Comparison of ENCODE assay signal across 2 cellular contexts in the genomic region with DNA sequence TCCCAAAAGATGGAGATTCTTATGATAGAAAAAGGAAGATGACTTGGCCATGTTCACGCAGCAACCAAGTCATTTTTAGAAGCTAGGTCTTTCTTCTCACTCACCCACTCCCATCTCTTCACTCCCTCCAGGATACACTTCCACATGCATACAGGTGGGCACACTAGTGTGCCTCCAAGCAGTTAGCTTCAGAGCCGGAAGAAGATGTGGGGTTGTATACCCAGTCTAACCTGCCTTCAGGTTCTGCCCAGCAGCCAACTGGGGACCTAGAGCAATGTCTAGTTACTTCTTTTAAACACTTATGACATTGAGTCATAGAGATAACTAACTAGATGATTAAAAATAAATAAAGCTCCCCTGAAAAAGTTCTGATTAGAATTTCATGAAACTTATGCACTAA.
TF ChIP-seq lines count a peak whose summit lies in the region.

No MANE protein-coding gene starts in this region.

TF ChIP-seq in WTC11, 78 proteins besides CTCF, POLR2A, EP300 and RAD21 (continued from another document):
- TF ChIP-seq, protein P1, sequence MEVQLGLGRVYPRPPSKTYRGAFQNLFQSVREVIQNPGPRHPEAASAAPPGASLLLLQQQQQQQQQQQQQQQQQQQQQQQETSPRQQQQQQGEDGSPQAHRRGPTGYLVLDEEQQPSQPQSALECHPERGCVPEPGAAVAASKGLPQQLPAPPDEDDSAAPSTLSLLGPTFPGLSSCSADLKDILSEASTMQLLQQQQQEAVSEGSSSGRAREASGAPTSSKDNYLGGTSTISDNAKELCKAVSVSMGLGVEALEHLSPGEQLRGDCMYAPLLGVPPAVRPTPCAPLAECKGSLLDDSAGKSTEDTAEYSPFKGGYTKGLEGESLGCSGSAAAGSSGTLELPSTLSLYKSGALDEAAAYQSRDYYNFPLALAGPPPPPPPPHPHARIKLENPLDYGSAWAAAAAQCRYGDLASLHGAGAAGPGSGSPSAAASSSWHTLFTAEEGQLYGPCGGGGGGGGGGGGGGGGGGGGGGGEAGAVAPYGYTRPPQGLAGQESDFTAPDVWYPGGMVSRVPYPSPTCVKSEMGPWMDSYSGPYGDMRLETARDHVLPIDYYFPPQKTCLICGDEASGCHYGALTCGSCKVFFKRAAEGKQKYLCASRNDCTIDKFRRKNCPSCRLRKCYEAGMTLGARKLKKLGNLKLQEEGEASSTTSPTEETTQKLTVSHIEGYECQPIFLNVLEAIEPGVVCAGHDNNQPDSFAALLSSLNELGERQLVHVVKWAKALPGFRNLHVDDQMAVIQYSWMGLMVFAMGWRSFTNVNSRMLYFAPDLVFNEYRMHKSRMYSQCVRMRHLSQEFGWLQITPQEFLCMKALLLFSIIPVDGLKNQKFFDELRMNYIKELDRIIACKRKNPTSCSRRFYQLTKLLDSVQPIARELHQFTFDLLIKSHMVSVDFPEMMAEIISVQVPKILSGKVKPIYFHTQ (CRISPR knock-in tag; IDR thresholded peaks at IDR 0.05), result no peak
- no peak for TF ChIP-seq ZNF263 (CRISPR knock-in tag; IDR thresholded peaks at IDR 0.05; ENCODE audit: low read depth)
- TF ChIP-seq CREB1 (CRISPR knock-in tag; IDR thresholded peaks at IDR 0.05), result no peak
- TF ChIP-seq ZBTB21 (CRISPR knock-in tag; IDR thresholded peaks at IDR 0.05; ENCODE audit: borderline replicate concordance), result no peak
- no peak for TF ChIP-seq ZNF219 (CRISPR knock-in tag; IDR thresholded peaks at IDR 0.05; ENCODE audit: borderline replicate concordance)
- TF ChIP-seq MYBL2 (CRISPR knock-in tag; IDR thresholded peaks at IDR 0.05), result no peak
- TF ChIP-seq, protein P2, sequence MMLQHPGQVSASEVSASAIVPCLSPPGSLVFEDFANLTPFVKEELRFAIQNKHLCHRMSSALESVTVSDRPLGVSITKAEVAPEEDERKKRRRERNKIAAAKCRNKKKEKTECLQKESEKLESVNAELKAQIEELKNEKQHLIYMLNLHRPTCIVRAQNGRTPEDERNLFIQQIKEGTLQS (CRISPR knock-in tag; conservative IDR thresholded peaks at IDR 0.05), result no peak
- no peak for TF ChIP-seq ZNF416 (CRISPR knock-in tag; IDR thresholded peaks at IDR 0.05)
- TF ChIP-seq, protein P3, sequence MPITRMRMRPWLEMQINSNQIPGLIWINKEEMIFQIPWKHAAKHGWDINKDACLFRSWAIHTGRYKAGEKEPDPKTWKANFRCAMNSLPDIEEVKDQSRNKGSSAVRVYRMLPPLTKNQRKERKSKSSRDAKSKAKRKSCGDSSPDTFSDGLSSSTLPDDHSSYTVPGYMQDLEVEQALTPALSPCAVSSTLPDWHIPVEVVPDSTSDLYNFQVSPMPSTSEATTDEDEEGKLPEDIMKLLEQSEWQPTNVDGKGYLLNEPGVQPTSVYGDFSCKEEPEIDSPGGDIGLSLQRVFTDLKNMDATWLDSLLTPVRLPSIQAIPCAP (CRISPR knock-in tag; IDR thresholded peaks at IDR 0.05), result no peak
- no peak for TF ChIP-seq GRHL2 (CRISPR knock-in tag; IDR thresholded peaks at IDR 0.05; ENCODE audit: insufficient replicate concordance, severe bottlenecking)
- TF ChIP-seq, protein P4, sequence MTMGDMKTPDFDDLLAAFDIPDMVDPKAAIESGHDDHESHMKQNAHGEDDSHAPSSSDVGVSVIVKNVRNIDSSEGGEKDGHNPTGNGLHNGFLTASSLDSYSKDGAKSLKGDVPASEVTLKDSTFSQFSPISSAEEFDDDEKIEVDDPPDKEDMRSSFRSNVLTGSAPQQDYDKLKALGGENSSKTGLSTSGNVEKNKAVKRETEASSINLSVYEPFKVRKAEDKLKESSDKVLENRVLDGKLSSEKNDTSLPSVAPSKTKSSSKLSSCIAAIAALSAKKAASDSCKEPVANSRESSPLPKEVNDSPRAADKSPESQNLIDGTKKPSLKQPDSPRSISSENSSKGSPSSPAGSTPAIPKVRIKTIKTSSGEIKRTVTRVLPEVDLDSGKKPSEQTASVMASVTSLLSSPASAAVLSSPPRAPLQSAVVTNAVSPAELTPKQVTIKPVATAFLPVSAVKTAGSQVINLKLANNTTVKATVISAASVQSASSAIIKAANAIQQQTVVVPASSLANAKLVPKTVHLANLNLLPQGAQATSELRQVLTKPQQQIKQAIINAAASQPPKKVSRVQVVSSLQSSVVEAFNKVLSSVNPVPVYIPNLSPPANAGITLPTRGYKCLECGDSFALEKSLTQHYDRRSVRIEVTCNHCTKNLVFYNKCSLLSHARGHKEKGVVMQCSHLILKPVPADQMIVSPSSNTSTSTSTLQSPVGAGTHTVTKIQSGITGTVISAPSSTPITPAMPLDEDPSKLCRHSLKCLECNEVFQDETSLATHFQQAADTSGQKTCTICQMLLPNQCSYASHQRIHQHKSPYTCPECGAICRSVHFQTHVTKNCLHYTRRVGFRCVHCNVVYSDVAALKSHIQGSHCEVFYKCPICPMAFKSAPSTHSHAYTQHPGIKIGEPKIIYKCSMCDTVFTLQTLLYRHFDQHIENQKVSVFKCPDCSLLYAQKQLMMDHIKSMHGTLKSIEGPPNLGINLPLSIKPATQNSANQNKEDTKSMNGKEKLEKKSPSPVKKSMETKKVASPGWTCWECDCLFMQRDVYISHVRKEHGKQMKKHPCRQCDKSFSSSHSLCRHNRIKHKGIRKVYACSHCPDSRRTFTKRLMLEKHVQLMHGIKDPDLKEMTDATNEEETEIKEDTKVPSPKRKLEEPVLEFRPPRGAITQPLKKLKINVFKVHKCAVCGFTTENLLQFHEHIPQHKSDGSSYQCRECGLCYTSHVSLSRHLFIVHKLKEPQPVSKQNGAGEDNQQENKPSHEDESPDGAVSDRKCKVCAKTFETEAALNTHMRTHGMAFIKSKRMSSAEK (CRISPR knock-in tag; IDR thresholded peaks at IDR 0.05; ENCODE audit: borderline replicate concordance), result no peak
- TF ChIP-seq ETV6 (CRISPR knock-in tag; IDR thresholded peaks at IDR 0.05), result no peak
- no peak for TF ChIP-seq NFE2L1 (CRISPR knock-in tag; IDR thresholded peaks at IDR 0.05)
- TF ChIP-seq HMGA2 (CRISPR knock-in tag; IDR thresholded peaks at IDR 0.05), result no peak
- no peak for TF ChIP-seq GABPB1 (CRISPR knock-in tag; IDR thresholded peaks at IDR 0.05)

TF ChIP-seq in HepG2, 621 proteins besides CTCF, POLR2A, EP300 and RAD21 (continued from another document):
- TF ChIP-seq, protein P5, sequence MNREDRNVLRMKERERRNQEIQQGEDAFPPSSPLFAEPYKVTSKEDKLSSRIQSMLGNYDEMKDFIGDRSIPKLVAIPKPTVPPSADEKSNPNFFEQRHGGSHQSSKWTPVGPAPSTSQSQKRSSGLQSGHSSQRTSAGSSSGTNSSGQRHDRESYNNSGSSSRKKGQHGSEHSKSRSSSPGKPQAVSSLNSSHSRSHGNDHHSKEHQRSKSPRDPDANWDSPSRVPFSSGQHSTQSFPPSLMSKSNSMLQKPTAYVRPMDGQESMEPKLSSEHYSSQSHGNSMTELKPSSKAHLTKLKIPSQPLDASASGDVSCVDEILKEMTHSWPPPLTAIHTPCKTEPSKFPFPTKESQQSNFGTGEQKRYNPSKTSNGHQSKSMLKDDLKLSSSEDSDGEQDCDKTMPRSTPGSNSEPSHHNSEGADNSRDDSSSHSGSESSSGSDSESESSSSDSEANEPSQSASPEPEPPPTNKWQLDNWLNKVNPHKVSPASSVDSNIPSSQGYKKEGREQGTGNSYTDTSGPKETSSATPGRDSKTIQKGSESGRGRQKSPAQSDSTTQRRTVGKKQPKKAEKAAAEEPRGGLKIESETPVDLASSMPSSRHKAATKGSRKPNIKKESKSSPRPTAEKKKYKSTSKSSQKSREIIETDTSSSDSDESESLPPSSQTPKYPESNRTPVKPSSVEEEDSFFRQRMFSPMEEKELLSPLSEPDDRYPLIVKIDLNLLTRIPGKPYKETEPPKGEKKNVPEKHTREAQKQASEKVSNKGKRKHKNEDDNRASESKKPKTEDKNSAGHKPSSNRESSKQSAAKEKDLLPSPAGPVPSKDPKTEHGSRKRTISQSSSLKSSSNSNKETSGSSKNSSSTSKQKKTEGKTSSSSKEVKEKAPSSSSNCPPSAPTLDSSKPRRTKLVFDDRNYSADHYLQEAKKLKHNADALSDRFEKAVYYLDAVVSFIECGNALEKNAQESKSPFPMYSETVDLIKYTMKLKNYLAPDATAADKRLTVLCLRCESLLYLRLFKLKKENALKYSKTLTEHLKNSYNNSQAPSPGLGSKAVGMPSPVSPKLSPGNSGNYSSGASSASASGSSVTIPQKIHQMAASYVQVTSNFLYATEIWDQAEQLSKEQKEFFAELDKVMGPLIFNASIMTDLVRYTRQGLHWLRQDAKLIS (CRISPR knock-in tag; IDR thresholded peaks at IDR 0.05), result no peak
- TF ChIP-seq ZNF24 (IDR thresholded peaks at IDR 0.05) (no peak), ZNF772 (CRISPR knock-in tag; IDR thresholded peaks at IDR 0.05) (no peak), ZFP90 (CRISPR knock-in tag; IDR thresholded peaks at IDR 0.05; ENCODE audit: borderline replicate concordance) (no peak), SPEN (CRISPR knock-in tag; IDR thresholded peaks at IDR 0.05; ENCODE audit: low read depth) (no peak), ZNF768 (CRISPR knock-in tag; IDR thresholded peaks at IDR 0.05) (no peak), GTF2F1 (IDR thresholded peaks at IDR 0.05; ENCODE audit: low read length) (no peak), JUN (CRISPR knock-in tag; IDR thresholded peaks at IDR 0.05) (no peak)
